9 cellular contexts compared by ENCODE assay signal in genomic region chr3:61858054-61858453, GRCh38.
DNase-seq lines count a peak whose midpoint lies in the region; ATAC-seq and TF ChIP-seq lines count a peak whose summit lies in the region.
"Had no signal": no experiment of that assay in that cellular context is flagged by ENCODE, and none has a peak within 500 bp of the region (broad histone marks: within the 10 kb centered on the region; RNA-seq: fewer than 3 reads in every experiment).

No MANE protein-coding gene starts in this region.

- no peaks in the 10 kb centered on the region for H3K9me3 ChIP-seq in osteoblast (ENCODE audit: low read depth, low read length)

- peaks cover 9% of the 10 kb centered on the region for H3K9me3 Mint-ChIP-seq in activated naive CD8-positive, alpha-beta T cell treated with anti-CD3 and anti-CD28 coated beads, Interleukin-2, amount 50 U/mL, for 24 hours

- H3K79me2 ChIP-seq in osteoblast (ENCODE audit: insufficient read depth, low read length) = peaks cover 23% of the 10 kb centered on the region

- no peak overlapping the region for H3K4me3 Mint-ChIP-seq in activated naive CD8-positive, alpha-beta T cell treated with anti-CD3 and anti-CD28 coated beads, Interleukin-2, amount 50 U/mL, for 24 hours

- no peak overlapping the region for H2AFZ ChIP-seq in osteoblast (ENCODE audit: low read length)

- H3K36me3 Mint-ChIP-seq in activated naive CD8-positive, alpha-beta T cell treated with anti-CD3 and anti-CD28 coated beads, Interleukin-2, amount 50 U/mL, for 24 hours (ENCODE audit: low read depth) = no peaks in the 10 kb centered on the region

- H3K27ac ChIP-seq in osteoblast (ENCODE audit: low read depth, low read length) = no peak overlapping the region
- H3K27ac ChIP-seq: SK-N-MC had no signal

- ATAC-seq in activated naive CD8-positive, alpha-beta T cell treated with anti-CD3 and anti-CD28 coated beads, Interleukin-2, amount 50 U/mL, for 24 hours = no peak

- no peaks in the 10 kb centered on the region for H3K36me3 ChIP-seq in osteoblast (ENCODE audit: insufficient read depth, low read length)

- TF ChIP-seq CTCF in GM12875 (IDR thresholded peaks at IDR 0.05; ENCODE audit: borderline replicate concordance, insufficient read depth, low read depth, low read length) (0 out of 2 replicates have a peak, but pooled peaks have one; percentile 10), osteoblast (IDR thresholded peaks at IDR 0.05; ENCODE audit: extremely low read depth, low read depth, low read length) (peak; percentile 60)

- no peaks in the 10 kb centered on the region for H3K4me1 ChIP-seq in osteoblast (ENCODE audit: insufficient read depth, low read length)

- H3K27ac Mint-ChIP-seq in activated naive CD8-positive, alpha-beta T cell treated with anti-CD3 and anti-CD28 coated beads, Interleukin-2, amount 50 U/mL, for 24 hours = no peak overlapping the region

- no peak overlapping the region for H3K4me2 ChIP-seq in osteoblast (ENCODE audit: insufficient read depth, low read length)

- H4K20me1 ChIP-seq in osteoblast (ENCODE audit: insufficient read depth, low read length) = peaks cover 12% of the 10 kb centered on the region

- no peaks in the 10 kb centered on the region for H3K27me3 ChIP-seq in osteoblast (ENCODE audit: insufficient read depth, low read length)

- H3K4me3 ChIP-seq in GM12875 (ENCODE audit: low read depth, low read length) (no peak overlapping the region), osteoblast (ENCODE audit: insufficient read depth, low read length) (no peak overlapping the region)
- H3K4me3 ChIP-seq: SK-N-MC had no signal

- DNase-seq in NCI-H2107 (lab: John Stamatoyannopoulos, UW) = peak; percentile 6
- DNase-seq in dermis blood vessel endothelial cell = peak; percentile 61
- DNase-seq in osteoblast (ENCODE audit: insufficient read length, low spot score, missing footprints) = peak; percentile 15
- no peak for DNase-seq in activated gamma-delta T cell treated with Interleukin-2 at 50 U/mL for 16 hours
- DNase-seq in stimulated activated CD4-positive, alpha-beta T cell treated with anti-CD3 and anti-CD28 coated beads, Interleukin-2, amount 100 ng/mL, for 48 hours = no peak
- no peak for DNase-seq in activated naive CD8-positive, alpha-beta T cell treated with anti-CD3 and anti-CD28 coated beads, Interleukin-2, amount 50 U/mL, for 24 hours
- no peak for DNase-seq in NCI-H187 treated with DMSO at 0.1 percent for 48 hours (lab: John Stamatoyannopoulos, UW)

- H3K27me3 Mint-ChIP-seq in activated naive CD8-positive, alpha-beta T cell treated with anti-CD3 and anti-CD28 coated beads, Interleukin-2, amount 50 U/mL, for 24 hours = no peaks in the 10 kb centered on the region

- no peaks in the 10 kb centered on the region for H3K4me1 Mint-ChIP-seq in activated naive CD8-positive, alpha-beta T cell treated with anti-CD3 and anti-CD28 coated beads, Interleukin-2, amount 50 U/mL, for 24 hours

Comparison
In these comparisons a context has a peak if more than half of its experiments do, and no peak if none do; other contexts are left out.
1. DNase-seq: peak in NCI-H2107 (single experiment), dermis blood vessel endothelial cell (single experiment) and osteoblast (single experiment); none in activated gamma-delta T cell treated with Interleukin-2 at 50 U/mL for 16 hours (single experiment), stimulated activated CD4-positive, alpha-beta T cell treated with anti-CD3 and anti-CD28 coated beads, Interleukin-2, amount 100 ng/mL, for 48 hours (0 of 2), activated naive CD8-positive, alpha-beta T cell treated with anti-CD3 and anti-CD28 coated beads, Interleukin-2, amount 50 U/mL, for 24 hours (single experiment) and NCI-H187 treated with DMSO at 0.1 percent for 48 hours (single experiment).